Comparison of ENCODE assay signal across 15 cellular contexts in genomic region chr19:28213476-28214082, GRCh38.
DNase-seq lines count a peak whose midpoint lies in the region; ATAC-seq, FAIRE-seq and TF ChIP-seq lines count a peak whose summit lies in the region.
"Had no signal": no experiment of that assay in that cellular context is flagged by ENCODE, and none has a peak within 500 bp of the region (broad histone marks: within the 10 kb centered on the region; RNA-seq: fewer than 3 reads in every experiment).

No MANE protein-coding gene starts in this region.

- TF ChIP-seq POLR2A in NB4 (IDR thresholded peaks at IDR 0.05; ENCODE audit: extremely low read depth, insufficient read length): no peak

- peak overlapping the region; percentile 44 for H3K4me2 ChIP-seq in astrocyte (ENCODE audit: low read length)
- H3K4me2 ChIP-seq: hepatocyte had no signal

- H3K27me3 ChIP-seq in astrocyte (ENCODE audit: insufficient read depth, low read length): no peaks in the 10 kb centered on the region
- H3K27me3 ChIP-seq: hepatocyte, uterus had no signal

- no peaks in the 10 kb centered on the region for H3K36me3 Mint-ChIP-seq in astrocyte (ENCODE audit: low read depth, unreplicated experiment)
- H3K36me3 Mint-ChIP-seq in activated naive CD4-positive, alpha-beta T cell treated with anti-CD3 and anti-CD28 coated beads, Interleukin-2, amount 10 ng/mL, durations not matched to agents 7 days and 5 days: no peaks in the 10 kb centered on the region

- no peaks in the 10 kb centered on the region for H3K9me3 ChIP-seq in astrocyte (ENCODE audit: insufficient read depth, low read depth, low read length)
- H3K9me3 ChIP-seq: uterus had no signal

- peaks cover 18% of the 10 kb centered on the region for H3K27me3 Mint-ChIP-seq in astrocyte (ENCODE audit: low read depth, unreplicated experiment)
- no peaks in the 10 kb centered on the region for H3K27me3 Mint-ChIP-seq in activated naive CD4-positive, alpha-beta T cell treated with anti-CD3 and anti-CD28 coated beads, Interleukin-2, amount 10 ng/mL, durations not matched to agents 7 days and 5 days
- H3K27me3 Mint-ChIP-seq: CD4-positive, CD25-positive, alpha-beta regulatory T cell had no signal

- H3K9ac ChIP-seq in astrocyte (ENCODE audit: low read length): no peak overlapping the region

- peak; percentile 34 for DNase-seq in GM12865 (ENCODE audit: low read depth)
- DNase-seq in NB4 (ENCODE audit: low read depth): peak; percentile 23
- DNase-seq in astrocyte (ENCODE audit: low read depth): peak; percentile 79
- no peak for DNase-seq in omental fat pad (ENCODE audit: low spot score)
- no peak for DNase-seq in activated effector memory CD4-positive, alpha-beta T cell treated with anti-CD3 and anti-CD28 coated beads, Interleukin-2, amount 50 U/mL, for 16 hours
- DNase-seq in stimulated activated CD4-positive, alpha-beta T cell treated with anti-CD3 and anti-CD28 coated beads, Interleukin-4, amount 100 ng/mL, for 1 hour: no peak
- no peak for DNase-seq in activated naive CD4-positive, alpha-beta T cell treated with anti-CD3 and anti-CD28 coated beads, Interleukin-2, amount 10 ng/mL, durations not matched to agents 7 days and 5 days
- DNase-seq: CD4-positive, CD25-positive, alpha-beta regulatory T cell; GDM1; NCI-H2029 treated with DMSO at 0.1 percent for 48 hours; stimulated activated naive CD4-positive, alpha-beta T cell had no signal

- no peaks in the 10 kb centered on the region for H3K4me1 ChIP-seq in astrocyte (ENCODE audit: insufficient read depth, low read length)
- H3K4me1 ChIP-seq: uterus had no signal

- CTCF ChIA-PET in activated naive CD4-positive, alpha-beta T cell treated with anti-CD3 and anti-CD28 coated beads, Interleukin-2, amount 10 ng/mL, durations not matched to agents 7 days and 5 days (lab: Charles Lee): no interaction called here

- no peaks in the 10 kb centered on the region for H3K36me3 ChIP-seq in astrocyte (ENCODE audit: insufficient read depth, low read length)
- H3K36me3 ChIP-seq: uterus had no signal

- TF ChIP-seq CTCF in GM12865 (IDR thresholded peaks at IDR 0.05; ENCODE audit: insufficient read depth, low read depth, low read length, missing control alignments): no peak
- no peak for TF ChIP-seq CTCF in NB4 (IDR thresholded peaks at IDR 0.05; ENCODE audit: low read depth, low read length)
- TF ChIP-seq CTCF in astrocyte (IDR thresholded peaks at IDR 0.05; ENCODE audit: insufficient read depth, low read depth, low read length): no peak
- no peak for TF ChIP-seq CTCF in omental fat pad (IDR thresholded peaks at IDR 0.05)

- no peak overlapping the region for H3K27ac ChIP-seq in astrocyte (ENCODE audit: low read depth, low read length)
- H3K27ac ChIP-seq: hepatocyte had no signal

- H4K20me1 ChIP-seq in astrocyte (ENCODE audit: insufficient read depth, low read length): no peaks in the 10 kb centered on the region

- H3K79me2 ChIP-seq in astrocyte (ENCODE audit: insufficient read depth, low read length): no peaks in the 10 kb centered on the region
- H3K79me2 ChIP-seq: hepatocyte had no signal

- peak overlapping the region; percentile 56 for H2AFZ ChIP-seq in astrocyte (ENCODE audit: low read depth, low read length)
- H2AFZ ChIP-seq: hepatocyte had no signal

- peaks cover 4% of the 10 kb centered on the region for H3K9me3 Mint-ChIP-seq in astrocyte (ENCODE audit: unreplicated experiment)
- peaks cover 25% of the 10 kb centered on the region for H3K9me3 Mint-ChIP-seq in activated naive CD4-positive, alpha-beta T cell treated with anti-CD3 and anti-CD28 coated beads, Interleukin-2, amount 10 ng/mL, durations not matched to agents 7 days and 5 days

- H3K4me3 ChIP-seq in GM12865 (ENCODE audit: low read depth, low read length): no peak overlapping the region
- no peak overlapping the region for H3K4me3 ChIP-seq in NB4 (ENCODE audit: low read depth, low read length)
- H3K4me3 ChIP-seq in astrocyte (ENCODE audit: insufficient read depth, low read depth, low read length): no peak overlapping the region
- H3K4me3 ChIP-seq: hepatocyte, lung, uterus had no signal

- ATAC-seq in omental fat pad (ENCODE audit: low FRiP score): peak; percentile 54

- no peak overlapping the region for H3K4me3 Mint-ChIP-seq in astrocyte (ENCODE audit: unreplicated experiment)
- no peak overlapping the region for H3K4me3 Mint-ChIP-seq in activated naive CD4-positive, alpha-beta T cell treated with anti-CD3 and anti-CD28 coated beads, Interleukin-2, amount 10 ng/mL, durations not matched to agents 7 days and 5 days
- H3K4me3 Mint-ChIP-seq: CD4-positive, CD25-positive, alpha-beta regulatory T cell had no signal

- H3K27ac Mint-ChIP-seq in astrocyte (ENCODE audit: unreplicated experiment): peak overlapping the region; percentile 95
- no peak overlapping the region for H3K27ac Mint-ChIP-seq in activated naive CD4-positive, alpha-beta T cell treated with anti-CD3 and anti-CD28 coated beads, Interleukin-2, amount 10 ng/mL, durations not matched to agents 7 days and 5 days

- no peak for FAIRE-seq in astrocyte (lab: Jason Lieb, UNC)
- FAIRE-seq: GM18507 had no signal

- peaks cover 9% of the 10 kb centered on the region for H3K4me1 Mint-ChIP-seq in astrocyte (ENCODE audit: low read depth, unreplicated experiment)
- H3K4me1 Mint-ChIP-seq in activated naive CD4-positive, alpha-beta T cell treated with anti-CD3 and anti-CD28 coated beads, Interleukin-2, amount 10 ng/mL, durations not matched to agents 7 days and 5 days: no peaks in the 10 kb centered on the region

Comparison
In these comparisons a context has a peak if more than half of its experiments do, and no peak if none do; other contexts are left out.
1. DNase-seq: peak in GM12865 (single experiment), NB4 (single experiment) and astrocyte (single experiment); none in omental fat pad (single experiment), activated effector memory CD4-positive, alpha-beta T cell treated with anti-CD3 and anti-CD28 coated beads, Interleukin-2, amount 50 U/mL, for 16 hours (single experiment), stimulated activated CD4-positive, alpha-beta T cell treated with anti-CD3 and anti-CD28 coated beads, Interleukin-4, amount 100 ng/mL, for 1 hour (single experiment) and activated naive CD4-positive, alpha-beta T cell treated with anti-CD3 and anti-CD28 coated beads, Interleukin-2, amount 10 ng/mL, durations not matched to agents 7 days and 5 days (single experiment).